In the genomic region with DNA sequence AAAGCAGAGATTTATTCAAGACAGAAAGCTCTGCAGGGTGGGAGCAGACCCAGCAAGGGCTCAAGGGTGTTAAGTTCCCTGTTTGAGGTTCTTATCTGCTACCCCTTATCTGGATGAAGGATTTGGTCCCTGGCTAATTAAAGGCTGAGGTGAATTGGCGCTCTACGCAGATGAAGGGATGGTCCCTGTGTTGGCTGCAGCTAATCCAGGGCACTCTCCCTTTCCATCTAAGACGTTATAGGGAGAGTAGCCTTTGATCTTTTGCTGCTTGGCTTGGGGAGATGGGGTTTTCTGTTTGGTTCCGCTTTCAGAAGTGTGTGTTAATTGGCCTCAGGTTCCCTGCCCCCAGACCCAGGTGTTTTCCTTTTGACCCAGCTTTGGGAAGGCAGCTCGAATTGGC, we compare ENCODE assay signal across 22 cellular contexts. TPM values are rescaled to one million over a fixed set of nuclear protein-coding genes. Genes with fewer than 3 reads are reported as not detected.
"Had no signal": no experiment of that assay in that cellular context is flagged by ENCODE, and none has a peak within 500 bp of the region (broad histone marks: within the 10 kb centered on the region; RNA-seq: fewer than 3 reads in every experiment).

No MANE protein-coding gene starts in this region.

- DNase-seq: cortex of kidney; effector memory CD8-positive, alpha-beta T cell; head of caudate nucleus; left ventricle myocardium superior; lower lobe of right lung; midbrain; naive thymus-derived CD4-positive, alpha-beta T cell; nucleus accumbens; psoas muscle; right cardiac atrium; spleen; stimulated activated naive B cell treated with anti-CD40 and anti-IgM and Interleukin-4, amounts not matched to agents 10 μg/mL and 1 μg/mL and 100 μg/mL, for 72 hours; upper lobe of right lung; uterus had no signal

- H3K27me3 ChIP-seq: neural progenitor cell, spleen, tibial nerve, upper lobe of right lung, uterus had no signal

- ATAC-seq: effector memory CD8-positive, alpha-beta T cell; left ventricle myocardium superior; naive thymus-derived CD4-positive, alpha-beta T cell; psoas muscle; right cardiac atrium; stimulated activated naive B cell treated with anti-CD40 and anti-IgM and Interleukin-4, amounts not matched to agents 10 μg/mL and 1 μg/mL and 100 μg/mL, for 72 hours; upper lobe of right lung had no signal

- H3K9ac ChIP-seq: neural progenitor cell had no signal

- H3K4me1 Mint-ChIP-seq: naive thymus-derived CD4-positive, alpha-beta T cell; nephron; neural progenitor cell; stimulated activated naive B cell treated with anti-CD40 and anti-IgM and Interleukin-4, amounts not matched to agents 10 μg/mL and 1 μg/mL and 100 μg/mL, for 72 hours had no signal

- H3K4me2 ChIP-seq: neural progenitor cell had no signal

- H3K27ac ChIP-seq: lower lobe of right lung, neural progenitor cell, psoas muscle, skin epidermis, spleen, thoracic aorta, tibial nerve, upper lobe of right lung, uterus had no signal

- H3K27ac Mint-ChIP-seq: effector memory CD8-positive, alpha-beta T cell; naive thymus-derived CD4-positive, alpha-beta T cell; nephron; neural progenitor cell; stimulated activated naive B cell treated with anti-CD40 and anti-IgM and Interleukin-4, amounts not matched to agents 10 μg/mL and 1 μg/mL and 100 μg/mL, for 72 hours; stimulated activated naive CD8-positive, alpha-beta T cell treated with anti-CD3 and anti-CD28 coated beads, Interleukin-15, Interleukin-2, amounts not matched to agents 100 ng/mL and 50 ng/mL, for 24 hours had no signal

- H3K36me3 ChIP-seq: lower lobe of right lung, neural progenitor cell, thoracic aorta, upper lobe of right lung, uterus had no signal

- H3K4me1 ChIP-seq: lower lobe of right lung, psoas muscle, spleen, tibial nerve, upper lobe of right lung, uterus had no signal

- H3K27me3 Mint-ChIP-seq: stimulated activated naive CD8-positive, alpha-beta T cell treated with anti-CD3 and anti-CD28 coated beads, Interleukin-15, Interleukin-2, amounts not matched to agents 100 ng/mL and 50 ng/mL, for 24 hours had no signal

- H3K4me3 Mint-ChIP-seq: effector memory CD8-positive, alpha-beta T cell; naive thymus-derived CD4-positive, alpha-beta T cell; nephron; neural progenitor cell; stimulated activated naive B cell treated with anti-CD40 and anti-IgM and Interleukin-4, amounts not matched to agents 10 μg/mL and 1 μg/mL and 100 μg/mL, for 72 hours; stimulated activated naive CD8-positive, alpha-beta T cell treated with anti-CD3 and anti-CD28 coated beads, Interleukin-15, Interleukin-2, amounts not matched to agents 100 ng/mL and 50 ng/mL, for 24 hours had no signal

- H3K9me3 ChIP-seq: lower lobe of right lung, psoas muscle, thoracic aorta, upper lobe of right lung, uterus had no signal

- H3K36me3 Mint-ChIP-seq: neural progenitor cell had no signal

- H2AFZ ChIP-seq: neural progenitor cell had no signal

- FAIRE-seq: frontal cortex, keratinocyte had no signal

- H3K4me3 ChIP-seq: lower lobe of right lung, neural progenitor cell, psoas muscle, skin epidermis, spleen, thoracic aorta, tibial nerve, upper lobe of right lung, uterus had no signal

RNA-seq across cellular contexts. Expression of a gene that starts 17.0 kb away (rescaled TPM):
- polyA plus RNA-seq: keratinocyte; naive thymus-derived CD4-positive, alpha-beta T cell had no signal
